In genomic region chr2:47075361-47076125, GRCh38 we compare ENCODE assay signal across 12 cellular contexts.
DNase-seq lines count a peak whose midpoint lies in the region; ATAC-seq, FAIRE-seq and TF ChIP-seq lines count a peak whose summit lies in the region.
"Had no signal": no experiment of that assay in that cellular context is flagged by ENCODE, and none has a peak within 500 bp of the region (broad histone marks: within the 10 kb centered on the region; RNA-seq: fewer than 3 reads in every experiment).

No MANE protein-coding gene starts in this region.

- H3K23ac ChIP-seq in trophoblast cell (ENCODE audit: low read length) = no peak overlapping the region

- H3K27ac ChIP-seq in CD4-positive, alpha-beta T cell (ENCODE audit: low read depth, low read length) = no peak overlapping the region
- H3K27ac ChIP-seq in endothelial cell of umbilical vein (ENCODE audit: insufficient read depth, low read depth, low read length) = peak overlapping the region; percentile 33
- peak overlapping the region; percentile 96 for H3K27ac ChIP-seq in trophoblast cell (ENCODE audit: low read depth, low read length)

- H3K36me3 ChIP-seq in NT2/D1 (ENCODE audit: insufficient read depth, insufficient read length, low read length) = peaks cover 16% of the 10 kb centered on the region
- H3K36me3 ChIP-seq in endothelial cell of umbilical vein (ENCODE audit: control insufficient read depth in 2 of 2, extremely low read depth in 1 of 2, insufficient read depth in 2 of 2, low read length in 2 of 2) = peaks cover 0 to 2% of the 10 kb centered on the region in 2 experiments
- peaks cover 16 to 29% of the 10 kb centered on the region in 2 experiments for H3K36me3 ChIP-seq in trophoblast cell (ENCODE audit: control insufficient read depth in 1 of 2, insufficient read depth in 2 of 2, low read length in 2 of 2)

- TF ChIP-seq CTCF in CD4-positive, alpha-beta T cell (IDR thresholded peaks at IDR 0.05) = no peak
- TF ChIP-seq CTCF in endothelial cell of umbilical vein (IDR thresholded peaks at IDR 0.05; ENCODE audit: extremely low read depth in 1 of 2, insufficient read depth in 1 of 2, low read depth in 1 of 2, low read length in 2 of 2) = no peak

- no CpG with 5 or more reads among the region's 6 CpGs for WGBS in trophoblast cell (ENCODE audit: extremely low coverage, insufficient coverage, insufficient read length)

- peak overlapping the region; percentile 97 for H2BK12ac ChIP-seq in trophoblast cell (ENCODE audit: low read length)

- H3K9me1 ChIP-seq in endothelial cell of umbilical vein (replicated peaks; ENCODE audit: control insufficient read depth, extremely low read depth, insufficient read depth, low read length) = no peaks in the 10 kb centered on the region

- H3K4me3 ChIP-seq in NT2/D1 (ENCODE audit: insufficient read length, low read depth) (no peak overlapping the region), endothelial cell of umbilical vein (replicated peaks in 1 of 3; ENCODE audit: insufficient read depth in 1 of 3, low read depth in 1 of 3, low read length in 3 of 3) (no peak overlapping the region), trophoblast cell (ENCODE audit: low read depth, low read length) (no peak overlapping the region)

- peak overlapping the region; percentile 92 for H3K14ac ChIP-seq in trophoblast cell (ENCODE audit: low read length)

- peaks cover 28% of the 10 kb centered on the region for H3K36me3 Mint-ChIP-seq in CD4-positive, alpha-beta T cell (ENCODE audit: low read depth)

- peaks cover 62% of the 10 kb centered on the region for H3K79me1 ChIP-seq in trophoblast cell (ENCODE audit: low read length)

- H2AFZ ChIP-seq in endothelial cell of umbilical vein (ENCODE audit: low read depth, low read length) (no peak overlapping the region), trophoblast cell (ENCODE audit: insufficient read depth, low read length, poor library complexity) (peak overlapping the region; percentile 18)

- no peak for ATAC-seq in CD4-positive, alpha-beta T cell (ENCODE audit: poor library complexity)
- ATAC-seq: activated CD8-positive, alpha-beta memory T cell treated with anti-CD3 and anti-CD28 coated beads, Interleukin-2, amount 10 ng/mL, durations not matched to agents 7 days and 5 days had no signal

- POLR2A ChIA-PET in CD4-positive, alpha-beta T cell (lab: Charles Lee) = interaction anchor here (0.6 kb wide), 1 partner anchor 187 kb away, joined by 6 read pairs; no protein-coding TSS in a partner anchor
- POLR2A ChIA-PET in endothelial cell of umbilical vein (lab: Charles Lee) = interaction anchor here (0.6 to 1.1 kb wide), 2 partner anchors 43 to 99 kb away, joined by 3 read pairs; no protein-coding TSS in a partner anchor

- peak; percentile 70 for FAIRE-seq in endothelial cell of umbilical vein (lab: Jason Lieb, UNC)

- peak overlapping the region; percentile 97 for H2AK5ac ChIP-seq in trophoblast cell (ENCODE audit: low read length)

- dilution Hi-C loops in endothelial cell of umbilical vein (cut with MboI; ENCODE audit: extremely low pct_ligation_motif_present, low sequenced_read_pairs) = no loop called here

- peak overlapping the region; percentile 97 for H4K91ac ChIP-seq in trophoblast cell (ENCODE audit: low read depth, low read length)

- H3K4me1 ChIP-seq in NT2/D1 (ENCODE audit: insufficient read depth, insufficient read length) (peaks cover 33% of the 10 kb centered on the region), endothelial cell of umbilical vein (ENCODE audit: control insufficient read depth, extremely low read depth, insufficient read depth, low read length) (peaks cover 38% of the 10 kb centered on the region), trophoblast cell (ENCODE audit: control insufficient read depth in 1 of 2, insufficient read depth in 2 of 2, low read length in 2 of 2) (peaks cover 48 to 61% of the 10 kb centered on the region in 2 experiments)

- H4K12ac ChIP-seq in trophoblast cell (ENCODE audit: low read depth, low read length) = peak overlapping the region; percentile 20

- no peaks in the 10 kb centered on the region for H4K20me1 ChIP-seq in endothelial cell of umbilical vein (replicated peaks; ENCODE audit: control insufficient read depth, extremely low read depth, insufficient read depth, low read length)

- no TSS peak for BruUV-seq in endothelial cell of umbilical vein (replicated peaks; lab: Mats Ljungman, UMichigan)

- peak overlapping the region; percentile 96 for H2BK120ac ChIP-seq in trophoblast cell (ENCODE audit: insufficient read depth, low read length, poor library complexity)

- no peaks in the 10 kb centered on the region for H3K9me3 ChIP-seq in CD4-positive, alpha-beta T cell (ENCODE audit: control insufficient read depth, low read length)
- H3K9me3 ChIP-seq in NT2/D1 (ENCODE audit: insufficient read depth, low read length) (no peaks in the 10 kb centered on the region), endothelial cell of umbilical vein (replicated peaks; ENCODE audit: control insufficient read depth, insufficient read depth, low read length) (no peaks in the 10 kb centered on the region), trophoblast cell (ENCODE audit: insufficient read depth, low read depth, low read length) (no peaks in the 10 kb centered on the region)

- peak overlapping the region; percentile 72 for H4K8ac ChIP-seq in trophoblast cell (ENCODE audit: low read depth, low read length)

- intact Hi-C loops in CD4-positive, alpha-beta T cell (cut with DNase I, micrococcal nuclease) = no loop called here
- intact Hi-C loops in endothelial cell of umbilical vein (cut with micrococcal nuclease) = loop anchor here (1.0 kb wide), 1 partner anchor 32 kb away; no protein-coding TSS in a partner anchor

- H3K9me3 Mint-ChIP-seq in CD4-positive, alpha-beta T cell = no peaks in the 10 kb centered on the region

- peak overlapping the region; percentile 42 for H3K27ac Mint-ChIP-seq in CD4-positive, alpha-beta T cell
- H3K27ac Mint-ChIP-seq: activated CD8-positive, alpha-beta memory T cell treated with anti-CD3 and anti-CD28 coated beads, Interleukin-2, amount 10 ng/mL, durations not matched to agents 7 days and 5 days had no signal

- no peak overlapping the region for H3K4me2 ChIP-seq in endothelial cell of umbilical vein (ENCODE audit: insufficient read depth, low read length)
- H3K4me2 ChIP-seq in trophoblast cell (ENCODE audit: low read length) = no peak overlapping the region

- no peaks in the 10 kb centered on the region for H3K27me3 ChIP-seq in CD4-positive, alpha-beta T cell (ENCODE audit: control insufficient read depth, insufficient read depth, low read length)
- H3K27me3 ChIP-seq in NT2/D1 (ENCODE audit: insufficient read depth, insufficient read length) (no peaks in the 10 kb centered on the region), endothelial cell of umbilical vein (ENCODE audit: control insufficient read depth in 2 of 2, insufficient read depth in 2 of 2, low read length in 2 of 2) (no peaks in the 10 kb centered on the region), trophoblast cell (ENCODE audit: insufficient read depth, low read length) (no peaks in the 10 kb centered on the region)

- CTCF ChIA-PET in CD4-positive, alpha-beta T cell (lab: Charles Lee) = no interaction called here
- CTCF ChIA-PET in endothelial cell of umbilical vein (lab: Charles Lee) = interaction anchor here (1.2 to 1.6 kb wide), 2 partner anchors 10 to 13 kb away, joined by 3 to 4 read pairs; no protein-coding TSS in a partner anchor

- H3K9ac ChIP-seq in NT2/D1 (ENCODE audit: insufficient read length, low read depth) = peak overlapping the region; percentile 3
- H3K9ac ChIP-seq in endothelial cell of umbilical vein (replicated peaks; ENCODE audit: extremely low read depth, insufficient read depth, low read length) = no peak overlapping the region
- no peak overlapping the region for H3K9ac ChIP-seq in trophoblast cell (ENCODE audit: low read length)

- no peak for DNase-seq in CD4-positive, alpha-beta T cell
- DNase-seq in NT2/D1 (ENCODE audit: low read depth, low spot score) = no peak
- DNase-seq in endothelial cell of umbilical vein (ENCODE audit: low read depth, low spot score) = no peak
- DNase-seq in trophoblast cell = peak in 1 of 2 donors; percentile 34
- no peak for DNase-seq in NCI-H2081 treated with DMSO at 0.1 percent for 48 hours (lab: John Stamatoyannopoulos, UW)
- no peak for DNase-seq in ACHN
- no peak for DNase-seq in inferior parietal cortex (ENCODE audit: extremely low spot score)
- DNase-seq in stimulated activated CD4-positive, alpha-beta T cell treated with anti-CD3 and anti-CD28 coated beads, Interleukin-4, amount 100 ng/mL, for 24 hours = no peak
- DNase-seq: activated CD8-positive, alpha-beta memory T cell treated with anti-CD3 and anti-CD28 coated beads, Interleukin-2, amount 10 ng/mL, durations not matched to agents 7 days and 5 days; effector memory CD4-positive, alpha-beta T cell; NCI-H1048; RPMI8226 had no signal

- no peak for TF ChIP-seq POLR2A in endothelial cell of umbilical vein (IDR thresholded peaks at IDR 0.05; ENCODE audit: low read depth, low read length)

- in situ Hi-C loops in ACHN (cut with HindIII; ENCODE audit: low pct_ligation_motif_present, low pct_unique_long_range_greater_than_20kb, low sequenced_read_pairs) = no loop called here

- H3K4ac ChIP-seq in trophoblast cell (ENCODE audit: low read depth, low read length) = peak overlapping the region; percentile 56

- peak overlapping the region; percentile 91 for H2BK5ac ChIP-seq in trophoblast cell (ENCODE audit: low read depth, low read length, poor library complexity)

- H3K27me3 Mint-ChIP-seq in CD4-positive, alpha-beta T cell = no peaks in the 10 kb centered on the region
- H3K27me3 Mint-ChIP-seq: activated CD8-positive, alpha-beta memory T cell treated with anti-CD3 and anti-CD28 coated beads, Interleukin-2, amount 10 ng/mL, durations not matched to agents 7 days and 5 days had no signal

- H3K4me1 Mint-ChIP-seq in CD4-positive, alpha-beta T cell (ENCODE audit: low read depth) = peaks cover 24% of the 10 kb centered on the region

- H3K4me3 Mint-ChIP-seq in CD4-positive, alpha-beta T cell = no peak overlapping the region
- H3K4me3 Mint-ChIP-seq: activated CD8-positive, alpha-beta memory T cell treated with anti-CD3 and anti-CD28 coated beads, Interleukin-2, amount 10 ng/mL, durations not matched to agents 7 days and 5 days had no signal

- peak overlapping the region; percentile 52 for H3K18ac ChIP-seq in trophoblast cell (ENCODE audit: low read length)

- H3K79me2 ChIP-seq in endothelial cell of umbilical vein (ENCODE audit: control insufficient read depth, insufficient read depth, low read length) (no peaks in the 10 kb centered on the region), trophoblast cell (ENCODE audit: control insufficient read depth, insufficient read depth, low read length, poor library complexity) (peaks cover 13% of the 10 kb centered on the region)

TF ChIP-seq in endothelial cell of umbilical vein, 7 proteins besides CTCF, POLR2A, EP300 and RAD21 (continues in another document):
- TF ChIP-seq MYC (IDR thresholded peaks at IDR 0.05; ENCODE audit: low read depth, low read length) = no peak
- no peak for TF ChIP-seq GATA2 (IDR thresholded peaks at IDR 0.05; ENCODE audit: insufficient read depth, insufficient read length, low read depth, low read length)
- TF ChIP-seq FOS (IDR thresholded peaks at IDR 0.05; ENCODE audit: borderline replicate concordance, insufficient read depth, low read length) = no peak
